In genomic region chr16:89489040-89489721, GRCh38 we compare ENCODE assay signal across 8 cellular contexts. TPM values are rescaled to one million over a fixed set of nuclear protein-coding genes. Genes with fewer than 3 reads are reported as not detected.
A peak's percentile ranks its signal among the peaks of the same experiment; 100 is the strongest.
DNase-seq lines count a peak whose midpoint lies in the region; ATAC-seq lines count a peak whose summit lies in the region.

No MANE protein-coding gene starts in this region.

- peaks cover 15 to 80% (median 56%) of the 10 kb centered on the region in 4 donors for H3K4me1 Mint-ChIP-seq in CD4-positive, CD25-positive, alpha-beta regulatory T cell

- peaks cover 8% of the 10 kb centered on the region for H3K36me3 Mint-ChIP-seq in CD4-positive, CD25-positive, alpha-beta regulatory T cell

- peak overlapping the region; percentile 96 to 98 (median 97) for H3K27ac Mint-ChIP-seq in CD4-positive, CD25-positive, alpha-beta regulatory T cell

- peak overlapping the region; percentile 92 to 97 (median 95) for H3K4me3 Mint-ChIP-seq in CD4-positive, CD25-positive, alpha-beta regulatory T cell

- H3K27ac ChIP-seq in CD4-positive, CD25-positive, alpha-beta regulatory T cell (ENCODE audit: insufficient read depth, low read length, poor library complexity, severe bottlenecking): peak overlapping the region; percentile 97
- H3K27ac ChIP-seq in cingulate gyrus (ENCODE audit: low read depth, low read length): peak overlapping the region; percentile 75
- H3K27ac ChIP-seq in layer of hippocampus (ENCODE audit: low read depth, low read length): peak overlapping the region; percentile 84

- no peaks in the 10 kb centered on the region for H3K27me3 ChIP-seq in CD4-positive, CD25-positive, alpha-beta regulatory T cell (ENCODE audit: control insufficient read depth, insufficient read depth, low read length)
- H3K27me3 ChIP-seq in layer of hippocampus (ENCODE audit: control insufficient read depth, insufficient read depth, low read length): no peaks in the 10 kb centered on the region

- peak; percentile 43 to 47 for ATAC-seq in CD4-positive, CD25-positive, alpha-beta regulatory T cell (ENCODE audit: low read depth in 2 of 2)
- peak; percentile 21 for ATAC-seq in GM21447 (IDR thresholded peaks at IDR 0.05; ENCODE audit: unreplicated experiment)
- ATAC-seq in GM21390 (IDR thresholded peaks at IDR 0.05; ENCODE audit: unreplicated experiment): no peak

- H3K36me3 ChIP-seq in CD4-positive, CD25-positive, alpha-beta regulatory T cell (ENCODE audit: control insufficient read depth, insufficient read depth, low read length): peaks cover 5% of the 10 kb centered on the region

- peak overlapping the region; percentile 98 for H3K4me3 ChIP-seq in CD4-positive, CD25-positive, alpha-beta regulatory T cell (ENCODE audit: low read depth, low read length)

- H3K9me3 Mint-ChIP-seq in CD4-positive, CD25-positive, alpha-beta regulatory T cell: peaks cover 0 to 2% (median 0%) of the 10 kb centered on the region in 7 donors

- peaks cover 6% of the 10 kb centered on the region for H3K27me3 Mint-ChIP-seq in CD4-positive, CD25-positive, alpha-beta regulatory T cell

- H3K9me3 ChIP-seq in CD4-positive, CD25-positive, alpha-beta regulatory T cell (ENCODE audit: control insufficient read depth in 2 of 2, low read length in 2 of 2): no peaks in the 10 kb centered on the region

- peaks cover 66% of the 10 kb centered on the region for H3K4me1 ChIP-seq in CD4-positive, CD25-positive, alpha-beta regulatory T cell (ENCODE audit: control insufficient read depth, insufficient read depth, low read length, poor library complexity, severe bottlenecking)

- peak; percentile 71 to 95 (median 88) for DNase-seq in CD4-positive, CD25-positive, alpha-beta regulatory T cell
- peak; percentile 55 for DNase-seq in NCI-H2227 treated with DMSO at 0.1 percent for 48 hours (lab: John Stamatoyannopoulos, UW)
- peak; percentile 87 to 94 for DNase-seq in activated CD4-positive, alpha-beta T cell treated with anti-CD3 and anti-CD28 coated beads for 4 hours
- DNase-seq in stimulated activated CD4-positive, alpha-beta T cell treated with anti-CD3 and anti-CD28 coated beads, Interleukin-1b, Interleukin-23, amount 100 ng/mL, for 1 hour (ENCODE audit: low read depth in 2 of 2): peak; percentile 61

RNA-seq across cellular contexts. Expression of gene ANKRD11, which starts 1.2 kb away (rescaled TPM):
- 323 TPM for total RNA-seq in CD4-positive, CD25-positive, alpha-beta regulatory T cell
- 10 to 100 TPM in 3 of 4 donors, 1 to 10 TPM in 1; 8.7 to 19.4 (median 14.3) TPM for polyA plus RNA-seq in CD4-positive, CD25-positive, alpha-beta regulatory T cell

RNA-seq across cellular contexts. Expression of gene SPG7, which starts 19.0 kb away (rescaled TPM):
- 184 TPM for total RNA-seq in CD4-positive, CD25-positive, alpha-beta regulatory T cell
- 10 to 100 TPM; 34.4 to 41.4 (median 38.1) TPM for polyA plus RNA-seq in CD4-positive, CD25-positive, alpha-beta regulatory T cell
